In genomic region chr9:129737479-129738269, GRCh38 we compare ENCODE assay signal across 1 cellular context.
TF ChIP-seq lines count a peak whose summit lies in the region.

No MANE protein-coding gene starts in this region.

TF ChIP-seq in HepG2, 621 proteins besides CTCF, POLR2A, EP300 and RAD21 (continued from another document and continues in another):
- TF ChIP-seq ZBTB2 (CRISPR knock-in tag; IDR thresholded peaks at IDR 0.05; ENCODE audit: low read depth) (no peak), PATZ1 (CRISPR knock-in tag; IDR thresholded peaks at IDR 0.05) (peak; percentile 45; the same call in 1 of the 2 replicates), ZNF777 (CRISPR knock-in tag; IDR thresholded peaks at IDR 0.05) (no peak), POLR2G (IDR thresholded peaks at IDR 0.05; ENCODE audit: low read depth, low read length) (no peak), ZNF343 (CRISPR knock-in tag; IDR thresholded peaks at IDR 0.05) (no peak), ZNF468 (CRISPR knock-in tag; IDR thresholded peaks at IDR 0.05) (no peak), ZNF10 (CRISPR knock-in tag; IDR thresholded peaks at IDR 0.05; ENCODE audit: borderline replicate concordance, low read depth) (no peak), NCOA2 (CRISPR knock-in tag; IDR thresholded peaks at IDR 0.05) (no peak), ZNF143 (CRISPR knock-in tag; IDR thresholded peaks at IDR 0.05) (0 out of 2 replicates have a peak, but pooled peaks have one; percentile 26), FOXK2 (IDR thresholded peaks at IDR 0.05) (no peak), E2F5 (CRISPR knock-in tag; conservative IDR thresholded peaks at IDR 0.05) (no peak), ZNF580 (CRISPR knock-in tag; IDR thresholded peaks at IDR 0.05; ENCODE audit: borderline replicate concordance, low read depth) (peak; percentile 55; the same call in 1 of the 2 replicates), ZNF510 (CRISPR knock-in tag; IDR thresholded peaks at IDR 0.05; ENCODE audit: low read depth) (no peak), KLF12 (CRISPR knock-in tag; IDR thresholded peaks at IDR 0.05; ENCODE audit: borderline replicate concordance) (peak; percentile 57; the same call in 1 of the 2 replicates), NR1H2 (CRISPR knock-in tag; IDR thresholded peaks at IDR 0.05; ENCODE audit: borderline replicate concordance, low read depth) (no peak), WIZ (CRISPR knock-in tag; IDR thresholded peaks at IDR 0.05) (no peak), FOXK1 (CRISPR knock-in tag; IDR thresholded peaks at IDR 0.05; ENCODE audit: borderline replicate concordance, low read depth) (no peak), ZNF335 (CRISPR knock-in tag; IDR thresholded peaks at IDR 0.05) (no peak), SYNCRIP (IDR thresholded peaks at IDR 0.05; ENCODE audit: insufficient read depth, low read depth, low read length) (no peak), PAX8 (CRISPR knock-in tag; IDR thresholded peaks at IDR 0.05; ENCODE audit: borderline replicate concordance) (no peak), NFYC (CRISPR knock-in tag; IDR thresholded peaks at IDR 0.05) (no peak), ZNF512B (CRISPR knock-in tag; IDR thresholded peaks at IDR 0.05; ENCODE audit: borderline replicate concordance) (no peak), ZUFSP (CRISPR knock-in tag; IDR thresholded peaks at IDR 0.05; ENCODE audit: borderline replicate concordance) (no peak), CSRNP2 (CRISPR knock-in tag; conservative IDR thresholded peaks at IDR 0.05; ENCODE audit: low read depth) (no peak), ELF1 (CRISPR knock-in tag; IDR thresholded peaks at IDR 0.05) (peak; percentile 77), ZKSCAN8 (CRISPR knock-in tag; IDR thresholded peaks at IDR 0.05; ENCODE audit: borderline replicate concordance) (peak; percentile 89), CREB1 (IDR thresholded peaks at IDR 0.05) (no peak), CREB1 (CRISPR knock-in tag; IDR thresholded peaks at IDR 0.05) (no peak), TBL1XR1 (IDR thresholded peaks at IDR 0.05; ENCODE audit: borderline replicate concordance, low read length, partially characterized antibody) (no peak), ZNF17 (CRISPR knock-in tag; IDR thresholded peaks at IDR 0.05) (no peak), TAF15 (IDR thresholded peaks at IDR 0.05; ENCODE audit: low read depth, low read length, poor library complexity, severe bottlenecking) (no peak), MXD3 (CRISPR knock-in tag; IDR thresholded peaks at IDR 0.05) (peak; percentile 44; the same call in 1 of the 2 replicates), GABPA (IDR thresholded peaks at IDR 0.05; ENCODE audit: low read depth, low read length) (no peak), GABPA (CRISPR knock-in tag; IDR thresholded peaks at IDR 0.05; ENCODE audit: low read depth) (0 out of 2 replicates have a peak, but pooled peaks have one; percentile 27), HES4 (CRISPR knock-in tag; IDR thresholded peaks at IDR 0.05; ENCODE audit: borderline replicate concordance) (no peak), ZSCAN9 (CRISPR knock-in tag; IDR thresholded peaks at IDR 0.05; ENCODE audit: borderline replicate concordance) (peak; percentile 45; the same call in 1 of the 2 replicates), MIER2 (CRISPR knock-in tag; IDR thresholded peaks at IDR 0.05) (0 out of 2 replicates have a peak, but pooled peaks have one; percentile 33), ZNF564 (CRISPR knock-in tag; IDR thresholded peaks at IDR 0.05) (no peak), ZNF318 (CRISPR knock-in tag; IDR thresholded peaks at IDR 0.05) (no peak), RBFOX2 (IDR thresholded peaks at IDR 0.05; ENCODE audit: low read depth, low read length) (no peak), MEIS2 (CRISPR knock-in tag; IDR thresholded peaks at IDR 0.05) (no peak)
